ENCODE assay signal across 13 cellular contexts in the genomic region with DNA sequence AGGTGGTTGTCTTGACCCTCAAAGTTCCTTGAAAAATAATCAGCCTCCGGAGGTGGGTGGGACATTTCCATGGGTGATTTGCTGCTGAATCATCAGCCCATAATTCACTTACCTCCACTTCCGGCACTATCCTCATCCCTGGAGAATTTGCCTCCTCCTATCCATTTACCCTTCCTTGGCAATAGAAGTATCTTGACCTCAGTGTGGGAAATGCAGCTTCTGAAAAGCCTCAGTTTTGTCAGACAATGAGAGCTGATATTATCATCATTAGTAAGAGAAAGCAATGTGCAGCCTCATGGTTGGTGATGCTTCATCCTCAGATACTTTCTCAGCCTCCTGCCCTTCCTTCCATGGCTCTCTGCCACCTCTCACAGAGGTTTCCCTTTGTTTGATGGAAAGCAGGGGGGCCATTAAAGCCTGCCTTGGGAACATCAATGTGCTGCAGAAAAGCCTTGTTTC. TPM values are rescaled to one million over a fixed set of nuclear protein-coding genes. Genes with fewer than 3 reads are reported as not detected.
DNase-seq lines count a peak whose midpoint lies in the region; ATAC-seq, FAIRE-seq and TF ChIP-seq lines count a peak whose summit lies in the region.
"Had no signal": no experiment of that assay in that cellular context is flagged by ENCODE, and none has a peak within 500 bp of the region (broad histone marks: within the 10 kb centered on the region; RNA-seq: fewer than 3 reads in every experiment).

No MANE protein-coding gene starts in this region.

- no peak overlapping the region for H3K4me3 ChIP-seq in prostate gland
- no peak overlapping the region for H3K4me3 ChIP-seq in dorsolateral prefrontal cortex
- H3K4me3 ChIP-seq: thoracic aorta had no signal

- H3K36me3 ChIP-seq in prostate gland = no peaks in the 10 kb centered on the region
- H3K36me3 ChIP-seq: thoracic aorta had no signal

- DNase-seq in AG20443 (ENCODE audit: low spot score) (peak; percentile 70), HTR-8/SVneo (ENCODE audit: insufficient read length, low spot score) (peak; percentile 48), amniotic epithelial cell (ENCODE audit: low read depth) (peak; percentile 94), kidney glomerular epithelial cell (lab: John Stamatoyannopoulos, UW) (peak; percentile 100), prostate gland (ENCODE audit: low spot score) (no peak), dorsolateral prefrontal cortex (no peak), cerebellar cortex (ENCODE audit: low spot score) (no peak)
- DNase-seq: effector CD4-positive, alpha-beta T cell; NCI-H1048; stimulated activated CD4-positive, alpha-beta T cell treated with anti-CD3 and anti-CD28 coated beads, Interleukin-2, amount 100 ng/mL, for 48 hours; T-helper 1 cell had no signal

- intact Hi-C loops in prostate gland (cut with DNase I) = no loop called here
- intact Hi-C loops in dorsolateral prefrontal cortex (cut with DNase I) = no loop called here

- no peak overlapping the region for H3K27ac ChIP-seq in prostate gland
- H3K27ac ChIP-seq in dorsolateral prefrontal cortex = no peak overlapping the region
- H3K27ac ChIP-seq: thoracic aorta had no signal

- H3K9me3 ChIP-seq in prostate gland = no peaks in the 10 kb centered on the region
- H3K9me3 ChIP-seq: thoracic aorta had no signal

- no peaks in the 10 kb centered on the region for H3K4me1 ChIP-seq in prostate gland (replicated peaks)

- TF ChIP-seq POLR2A in prostate gland (IDR thresholded peaks at IDR 0.05) = no peak

- TF ChIP-seq CTCF in prostate gland (IDR thresholded peaks at IDR 0.05) = no peak
- TF ChIP-seq CTCF in dorsolateral prefrontal cortex (IDR thresholded peaks at IDR 0.05 in 54 of 56, conservative IDR thresholded peaks at IDR 0.05 in 2 of 56; ENCODE audit: low read depth in 1 of 56, partially characterized antibody in 56 of 56) = no peak

- ATAC-seq in GM18519 (IDR thresholded peaks at IDR 0.05; ENCODE audit: low FRiP score, unreplicated experiment) = no peak

- FAIRE-seq in HTR-8/SVneo (lab: Jason Lieb, UNC) = no peak

- 43% methylated on average over 2 of the region's 2 CpGs for WGBS in prostate gland

- H3K27me3 ChIP-seq in prostate gland (replicated peaks; ENCODE audit: insufficient read depth) (no peaks in the 10 kb centered on the region), dorsolateral prefrontal cortex (no peaks in the 10 kb centered on the region)

RNA-seq across cellular contexts. Expression of a gene that starts 33.3 kb away (rescaled TPM):
- total RNA-seq in prostate gland (10 to 100 TPM in 1 of 2 donors, 1 to 10 TPM in 1; 3.0 to 11.1 TPM), dorsolateral prefrontal cortex (100 to 1,000 TPM in 114 of 120 experiments, 10 to 100 TPM in 6; 59.9 to 568 (median 314) TPM)

Comparison
In these comparisons a context has a peak if more than half of its experiments do, and no peak if none do; other contexts are left out.
1. DNase-seq: peak in AG20443 (single experiment), HTR-8/SVneo (single experiment), amniotic epithelial cell (single experiment) and kidney glomerular epithelial cell (single experiment); none in prostate gland (single experiment), dorsolateral prefrontal cortex (0 of 10) and cerebellar cortex (single experiment).
2. RNA of a gene that starts 33.3 kb away (total RNA-seq): 59.9 to 568 TPM in dorsolateral prefrontal cortex; 3.0 to 11.1 TPM in prostate gland; every median in the first group is over 4 times any median in the second.